In genomic region chr9:110064721-110065252, GRCh38 we compare ENCODE assay signal across 1 cellular context.
TF ChIP-seq lines count a peak whose summit lies in the region.

No MANE protein-coding gene starts in this region.

TF ChIP-seq in SK-N-SH treated with all-trans-retinoic acid at 6 μM for 48 hours, 23 proteins besides CTCF, POLR2A, EP300 and RAD21 (continued from another document):
- TF ChIP-seq CSRNP3 (CRISPR knock-in tag; IDR thresholded peaks at IDR 0.05) (no peak), ZFP3 (CRISPR knock-in tag; IDR thresholded peaks at IDR 0.05) (no peak), SNAI2 (CRISPR knock-in tag; IDR thresholded peaks at IDR 0.05) (no peak), TCF4 (CRISPR knock-in tag; IDR thresholded peaks at IDR 0.05; ENCODE audit: borderline replicate concordance) (no peak), ZNF8 (CRISPR knock-in tag; IDR thresholded peaks at IDR 0.05) (no peak), PPARA (CRISPR knock-in tag; IDR thresholded peaks at IDR 0.05; ENCODE audit: borderline replicate concordance) (no peak), ZC3H10 (CRISPR knock-in tag; IDR thresholded peaks at IDR 0.05) (no peak), TOX (CRISPR knock-in tag; IDR thresholded peaks at IDR 0.05; ENCODE audit: borderline replicate concordance) (no peak), ZNF565 (CRISPR knock-in tag; conservative IDR thresholded peaks at IDR 0.05; ENCODE audit: low read depth) (no peak), BACH2 (CRISPR knock-in tag; IDR thresholded peaks at IDR 0.05; ENCODE audit: borderline replicate concordance) (no peak), ESRRG (CRISPR knock-in tag; IDR thresholded peaks at IDR 0.05) (no peak)
